In the genomic region with DNA sequence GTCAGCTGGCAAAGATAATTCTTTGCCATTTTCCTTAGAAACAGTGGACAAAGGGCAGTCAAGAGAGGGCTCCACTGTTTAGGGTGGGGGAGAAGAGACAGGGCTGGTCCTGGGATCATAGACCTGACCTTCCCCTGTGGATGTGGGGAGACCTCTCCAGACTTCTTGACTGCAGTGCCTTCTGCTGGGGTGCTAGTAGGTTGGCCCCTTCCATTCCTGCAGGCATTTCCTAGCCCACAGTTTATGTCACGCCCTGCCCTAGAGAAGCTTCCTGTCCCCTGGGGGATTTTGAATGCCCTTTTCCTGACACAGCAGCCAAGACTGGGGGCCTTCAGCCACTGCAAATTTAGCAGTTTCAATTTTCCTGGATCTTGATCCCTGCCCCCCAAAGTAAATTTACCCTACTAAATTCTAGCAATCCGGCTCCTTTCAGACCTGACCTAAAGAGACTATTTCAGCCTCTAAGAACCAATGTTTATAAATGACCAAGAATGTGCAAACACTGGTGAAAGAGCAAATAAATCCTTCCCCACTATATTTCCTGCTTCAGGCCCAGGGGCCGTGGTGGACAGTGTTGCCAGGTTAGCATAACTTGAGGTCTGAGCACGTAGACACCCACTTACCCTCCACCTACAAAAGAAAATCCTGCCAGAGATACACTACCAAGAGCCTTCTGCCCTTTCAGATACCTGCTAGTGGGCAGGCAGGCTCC, we compare ENCODE assay signal across 10 cellular contexts. TPM values are rescaled to one million over a fixed set of nuclear protein-coding genes. Genes with fewer than 3 reads are reported as not detected.
A peak's percentile ranks its signal among the peaks of the same experiment; 100 is the strongest.
DNase-seq lines count a peak whose midpoint lies in the region; ATAC-seq and TF ChIP-seq lines count a peak whose summit lies in the region.
"Had no signal": no experiment of that assay in that cellular context is flagged by ENCODE, and none has a peak within 500 bp of the region (broad histone marks: within the 10 kb centered on the region; RNA-seq: fewer than 3 reads in every experiment).

No MANE protein-coding gene starts in this region.

- H3K36me3 ChIP-seq in mucosa of stomach (ENCODE audit: control insufficient read depth, insufficient read depth, low read length) (no peaks in the 10 kb centered on the region), vagina (no peaks in the 10 kb centered on the region)

- no peak for ATAC-seq in GM18873 (IDR thresholded peaks at IDR 0.05; ENCODE audit: low FRiP score, unreplicated experiment)
- ATAC-seq in esophagus mucosa: no peak

- intact Hi-C loops in vagina (cut with DNase I): loop anchor here (5.0 kb wide), 1 partner anchor 95 kb away; no protein-coding TSS in a partner anchor

- no peaks in the 10 kb centered on the region for H3K9me3 ChIP-seq in mucosa of stomach (ENCODE audit: control insufficient read depth, low read length)
- H3K9me3 ChIP-seq in vagina: no peaks in the 10 kb centered on the region

- H3K4me3 ChIP-seq in coronary artery: no peak overlapping the region
- H3K4me3 ChIP-seq in mucosa of stomach (ENCODE audit: low read length): no peak overlapping the region
- no peak overlapping the region for H3K4me3 ChIP-seq in vagina

- no peaks in the 10 kb centered on the region for H3K27me3 ChIP-seq in mucosa of stomach (ENCODE audit: control insufficient read depth, insufficient read depth, low read length)
- H3K27me3 ChIP-seq in vagina: no peaks in the 10 kb centered on the region

- peak overlapping the region; percentile 19 to 68 for H3K27ac ChIP-seq in coronary artery
- peak overlapping the region; percentile 40 for H3K27ac ChIP-seq in vagina

- DNase-seq in NCI-H2171 treated with DMSO at 0.1 percent for 48 hours (lab: John Stamatoyannopoulos, UW) (peak; percentile 47), NCI-H2171 (lab: John Stamatoyannopoulos, UW) (no peak), coronary artery (ENCODE audit: low spot score) (no peak), vagina (ENCODE audit: extremely low spot score in 2 of 2) (no peak), putamen (ENCODE audit: low spot score) (no peak)
- DNase-seq: activated CD4-positive, CD25-positive, alpha-beta regulatory T cell; activated gamma-delta T cell had no signal

- TF ChIP-seq CTCF in coronary artery (IDR thresholded peaks at IDR 0.05) (peak; percentile 4), vagina (IDR thresholded peaks at IDR 0.05) (no peak)

- H3K9ac ChIP-seq in mucosa of stomach (ENCODE audit: low read length): peak overlapping the region; percentile 47

- peaks cover 57% of the 10 kb centered on the region for H3K4me1 ChIP-seq in mucosa of stomach (ENCODE audit: control insufficient read depth, insufficient read depth, low read length)
- H3K4me1 ChIP-seq in vagina: peaks cover 30% of the 10 kb centered on the region

- TF ChIP-seq POLR2A in vagina (IDR thresholded peaks at IDR 0.05): no peak

RNA-seq across cellular contexts. Expression of a gene that starts 58.4 kb away (rescaled TPM):
- 48.1 TPM for total RNA-seq in vagina
- 33.4 TPM for total RNA-seq in esophagus mucosa
